Comparison of ENCODE assay signal across 14 cellular contexts in genomic region chr7:2928256-2928612, GRCh38.
DNase-seq lines count a peak whose midpoint lies in the region; ATAC-seq and TF ChIP-seq lines count a peak whose summit lies in the region.
"Had no signal": no experiment of that assay in that cellular context is flagged by ENCODE, and none has a peak within 500 bp of the region (broad histone marks: within the 10 kb centered on the region; RNA-seq: fewer than 3 reads in every experiment).

No MANE protein-coding gene starts in this region.

- no peak for TF ChIP-seq CTCF in left ventricle myocardium inferior (IDR thresholded peaks at IDR 0.05; ENCODE audit: borderline replicate concordance)
- TF ChIP-seq CTCF in WTC11 (IDR thresholded peaks at IDR 0.05), result no peak
- TF ChIP-seq CTCF in lower lobe of right lung (IDR thresholded peaks at IDR 0.05), result no peak
- TF ChIP-seq CTCF in colonic mucosa (IDR thresholded peaks at IDR 0.05), result no peak

- H3K27me3 ChIP-seq in left ventricle myocardium inferior (ENCODE audit: low read depth) (peaks cover 84% of the 10 kb centered on the region), lower lobe of right lung (ENCODE audit: low read depth) (peaks cover 6% of the 10 kb centered on the region), colonic mucosa (no peaks in the 10 kb centered on the region)
- H3K27me3 ChIP-seq: SJSA1 had no signal

- H3K9me3 Mint-ChIP-seq in WTC11, result no peaks in the 10 kb centered on the region

- H3K4me3 ChIP-seq in left ventricle myocardium inferior (no peak overlapping the region), lower lobe of right lung (no peak overlapping the region), colonic mucosa (no peak overlapping the region)
- H3K4me3 ChIP-seq: SJSA1 had no signal

- H3K36me3 ChIP-seq in left ventricle myocardium inferior (no peaks in the 10 kb centered on the region), lower lobe of right lung (no peaks in the 10 kb centered on the region), colonic mucosa (no peaks in the 10 kb centered on the region)
- H3K36me3 ChIP-seq: SJSA1 had no signal

- POLR2A ChIA-PET in WTC11 (lab: Charles Lee), result no interaction called here

- intact Hi-C loops in left ventricle myocardium inferior (cut with micrococcal nuclease) (no loop called here), Right ventricle myocardium superior (cut with DNase I) (no loop called here), lower lobe of right lung (cut with DNase I) (no loop called here), colonic mucosa (cut with DNase I) (no loop called here)

- H3K4me1 Mint-ChIP-seq in WTC11, result no peaks in the 10 kb centered on the region

- H3K9ac ChIP-seq in colonic mucosa (ENCODE audit: low read depth in 2 of 2, low read length in 2 of 2), result no peak overlapping the region

- ATAC-seq in Right ventricle myocardium superior (ENCODE audit: poor library complexity), result no peak
- ATAC-seq in WTC11, result no peak
- no peak for ATAC-seq in lower lobe of right lung
- ATAC-seq in HG02678 (IDR thresholded peaks at IDR 0.05; ENCODE audit: unreplicated experiment), result no peak

- H3K36me3 Mint-ChIP-seq in WTC11, result 0 out of 2 replicates have a peak, but pooled peaks cover 2% of the 10 kb centered on the region

- peak; percentile 7 for DNase-seq in left ventricle myocardium inferior
- no peak for DNase-seq in Right ventricle myocardium superior
- peak; percentile 4 for DNase-seq in WTC11 (ENCODE audit: low spot score)
- peak; percentile 19 for DNase-seq in lower lobe of right lung
- DNase-seq in NOMO-1 (lab: John Stamatoyannopoulos, UW; ENCODE audit: unreplicated experiment in 2 of 2), result no peak
- DNase-seq in colonic mucosa, result no peak
- DNase-seq: AML-193; CD4-positive, CD25-positive, alpha-beta regulatory T cell; EL; NCI-H526 treated with DMSO at 0.1 percent for 48 hours; OCI-M1 had no signal

- H3K4me1 ChIP-seq in left ventricle myocardium inferior (peaks cover 9% of the 10 kb centered on the region), lower lobe of right lung (no peaks in the 10 kb centered on the region), colonic mucosa (no peaks in the 10 kb centered on the region)
- H3K4me1 ChIP-seq: SJSA1 had no signal

- no peak overlapping the region for H3K27ac Mint-ChIP-seq in WTC11
- H3K27ac Mint-ChIP-seq: CD4-positive, CD25-positive, alpha-beta regulatory T cell had no signal

- no peak overlapping the region for H3K4me3 Mint-ChIP-seq in WTC11
- H3K4me3 Mint-ChIP-seq: CD4-positive, CD25-positive, alpha-beta regulatory T cell had no signal

- H3K27ac ChIP-seq in left ventricle myocardium inferior (replicated peaks) (no peak overlapping the region), lower lobe of right lung (no peak overlapping the region), colonic mucosa (no peak overlapping the region)
- H3K27ac ChIP-seq: HL-60, SJSA1 had no signal

- H3K9me3 ChIP-seq in left ventricle myocardium inferior (replicated peaks) (no peaks in the 10 kb centered on the region), lower lobe of right lung (no peaks in the 10 kb centered on the region), colonic mucosa (no peaks in the 10 kb centered on the region)
- H3K9me3 ChIP-seq: SJSA1 had no signal

- CTCF ChIA-PET in WTC11 (lab: Charles Lee), result interaction anchor here (0.7 to 1.2 kb wide), 2 partner anchors 24 to 472 kb away, joined by 4 read pairs; no protein-coding TSS in a partner anchor

- H3K27me3 Mint-ChIP-seq in WTC11 (ENCODE audit: low read depth), result no peaks in the 10 kb centered on the region
- H3K27me3 Mint-ChIP-seq: CD4-positive, CD25-positive, alpha-beta regulatory T cell had no signal

TF ChIP-seq in WTC11, 78 proteins besides CTCF, POLR2A, EP300 and RAD21:
- TF ChIP-seq ATF2 (CRISPR knock-in tag; IDR thresholded peaks at IDR 0.05; ENCODE audit: borderline replicate concordance, low read depth) (no peak), HMGA2 (CRISPR knock-in tag; IDR thresholded peaks at IDR 0.05) (no peak), E2F5 (CRISPR knock-in tag; IDR thresholded peaks at IDR 0.05) (no peak), ZNF671 (CRISPR knock-in tag; IDR thresholded peaks at IDR 0.05) (no peak), ZNF317 (CRISPR knock-in tag; IDR thresholded peaks at IDR 0.05; ENCODE audit: borderline replicate concordance, low read depth) (no peak), TCF7 (CRISPR knock-in tag; IDR thresholded peaks at IDR 0.05; ENCODE audit: low read depth) (no peak), IRF2 (CRISPR knock-in tag; IDR thresholded peaks at IDR 0.05; ENCODE audit: borderline replicate concordance, low read depth) (no peak), NFE2L1 (CRISPR knock-in tag; IDR thresholded peaks at IDR 0.05) (no peak), FOXJ3 (CRISPR knock-in tag; IDR thresholded peaks at IDR 0.05; ENCODE audit: borderline replicate concordance) (no peak), RELA (CRISPR knock-in tag; IDR thresholded peaks at IDR 0.05; ENCODE audit: borderline replicate concordance) (no peak)

Comparison
In these comparisons a context has a peak if more than half of its experiments do, and no peak if none do; other contexts are left out.
1. DNase-seq: peak in left ventricle myocardium inferior (single experiment), WTC11 (single experiment) and lower lobe of right lung (single experiment); none in Right ventricle myocardium superior (single experiment), NOMO-1 (0 of 2) and colonic mucosa (single experiment).